15 cellular contexts compared by ENCODE assay signal in genomic region chr4:155676430-155676825, GRCh38. TPM values are rescaled to one million over a fixed set of nuclear protein-coding genes. Genes with fewer than 3 reads are reported as not detected.
DNase-seq lines count a peak whose midpoint lies in the region; ATAC-seq, FAIRE-seq and TF ChIP-seq lines count a peak whose summit lies in the region.
"Had no signal": no experiment of that assay in that cellular context is flagged by ENCODE, and none has a peak within 500 bp of the region (broad histone marks: within the 10 kb centered on the region; RNA-seq: fewer than 3 reads in every experiment).

No MANE protein-coding gene starts in this region.

- peaks cover 38% of the 10 kb centered on the region for H3K4me1 Mint-ChIP-seq in Caco-2 (ENCODE audit: low read depth, unreplicated experiment)
- peaks cover 13% of the 10 kb centered on the region for H3K4me1 Mint-ChIP-seq in progenitor cell of endocrine pancreas (ENCODE audit: low read depth)
- H3K4me1 Mint-ChIP-seq: CD4-positive, CD25-positive, alpha-beta regulatory T cell had no signal

- POLR2A ChIA-PET in Caco-2 (lab: Charles Lee) = no interaction called here

- H3K9me3 Mint-ChIP-seq in Caco-2 (ENCODE audit: unreplicated experiment) (peaks cover 18% of the 10 kb centered on the region), progenitor cell of endocrine pancreas (ENCODE audit: low read depth) (no peaks in the 10 kb centered on the region)
- H3K9me3 Mint-ChIP-seq: activated T-cell treated with anti-CD3 and anti-CD28 coated beads, Interleukin-2, amount 50 U/mL, for 4 hours; WTC11 had no signal

- CTCF ChIA-PET in Caco-2 (lab: Charles Lee) = no interaction called here

- WGBS in pancreas, 2 donors = 22 to 25% methylated on average over 4 of the region's 4 CpGs

- H3K36me3 ChIP-seq in Caco-2 (ENCODE audit: control insufficient read depth, insufficient read depth, low read length) (no peaks in the 10 kb centered on the region), Karpas-422 (ENCODE audit: insufficient read depth, low read length) (no peaks in the 10 kb centered on the region; the same call in 1 of the 2 replicates), pancreas (no peaks in the 10 kb centered on the region)

- ATAC-seq in pancreas (peak in 3 of 4 donors; percentile 34 to 68 (median 59)), HG02588 (IDR thresholded peaks at IDR 0.05; ENCODE audit: unreplicated experiment) (no peak)
- ATAC-seq: activated T-cell treated with anti-CD3 and anti-CD28 coated beads, Interleukin-2, amount 50 U/mL, for 4 hours; WTC11 had no signal

- H3K9ac ChIP-seq in Karpas-422 (ENCODE audit: low read length) = peak overlapping the region; percentile 60

- H3K27me3 Mint-ChIP-seq in Caco-2 (ENCODE audit: insufficient read depth, unreplicated experiment) (no peaks in the 10 kb centered on the region), progenitor cell of endocrine pancreas (no peaks in the 10 kb centered on the region)

- no peaks in the 10 kb centered on the region for H4K20me1 ChIP-seq in Karpas-422 (ENCODE audit: insufficient read depth, low read depth, low read length)

- no TSS peak for BruUV-seq in Caco-2 (replicated peaks; lab: Mats Ljungman, UMichigan)

- H3K4me1 ChIP-seq in Caco-2 = peaks cover 40% of the 10 kb centered on the region
- peaks cover 92% of the 10 kb centered on the region for H3K4me1 ChIP-seq in Karpas-422 (ENCODE audit: low read length)
- peaks cover 0 to 9% (median 1%) of the 10 kb centered on the region in 3 donors for H3K4me1 ChIP-seq in pancreas

- no peak overlapping the region for H3K4me3 Mint-ChIP-seq in Caco-2 (ENCODE audit: unreplicated experiment)
- no peak overlapping the region for H3K4me3 Mint-ChIP-seq in progenitor cell of endocrine pancreas (ENCODE audit: low read depth)
- H3K4me3 Mint-ChIP-seq: activated T-cell treated with anti-CD3 and anti-CD28 coated beads, Interleukin-2, amount 50 U/mL, for 4 hours; CD4-positive, CD25-positive, alpha-beta regulatory T cell; WTC11 had no signal

- H3K36me3 Mint-ChIP-seq in Caco-2 (ENCODE audit: insufficient read depth, unreplicated experiment) = no peaks in the 10 kb centered on the region
- H3K36me3 Mint-ChIP-seq in progenitor cell of endocrine pancreas (ENCODE audit: insufficient read depth) = no peaks in the 10 kb centered on the region
- H3K36me3 Mint-ChIP-seq: CD4-positive, CD25-positive, alpha-beta regulatory T cell; WTC11 had no signal

- no peak for DNase-seq in Caco-2
- DNase-seq in Karpas-422 = peak; percentile 75
- DNase-seq in epithelial cell of prostate (ENCODE audit: low read depth, low spot score) = no peak
- DNase-seq in pancreas = no peak
- DNase-seq in NCI-H2081 treated with DMSO at 0.1 percent for 48 hours (lab: John Stamatoyannopoulos, UW) = no peak
- DNase-seq in progenitor cell of endocrine pancreas (ENCODE audit: low spot score, unreplicated experiment) = no peak
- no peak for DNase-seq in COLO668 (lab: John Stamatoyannopoulos, UW; ENCODE audit: unreplicated experiment)
- DNase-seq: activated T-cell treated with anti-CD3 and anti-CD28 coated beads, Interleukin-2, amount 50 U/mL, for 4 hours; CD4-positive, CD25-positive, alpha-beta regulatory T cell; NCI-H2029 treated with DMSO at 0.1 percent for 48 hours; stimulated activated CD8-positive, alpha-beta memory T cell treated with anti-CD3 and anti-CD28 coated beads, Interleukin-4, amount 100 ng/mL, for 48 hours had no signal

- H3K4me3 ChIP-seq in Caco-2 (ENCODE audit: low read depth, low read length) (no peak overlapping the region), Karpas-422 (ENCODE audit: low read length) (peak overlapping the region; percentile 36), pancreas (no peak overlapping the region)
- H3K4me3 ChIP-seq: skin epidermis had no signal

- H3K4me2 ChIP-seq in Karpas-422 (ENCODE audit: low read depth, low read length, poor library complexity, severe bottlenecking) = peak overlapping the region; percentile 57

- H2AFZ ChIP-seq in Karpas-422 (ENCODE audit: low read length) = peak overlapping the region; percentile 22

- H3K9me2 ChIP-seq in Karpas-422 (replicated peaks; ENCODE audit: insufficient read depth, low read length) = no peaks in the 10 kb centered on the region

- H3K79me2 ChIP-seq in Karpas-422 (ENCODE audit: low read length) = no peaks in the 10 kb centered on the region

- intact Hi-C loops in Caco-2 (cut with micrococcal nuclease; ENCODE audit: unreplicated experiment) (loop anchor here (1.0 to 10.0 kb wide), 3 partner anchors 29 to 108 kb away; no protein-coding TSS in a partner anchor), pancreas (cut with DNase I) (no loop called here)

- peak overlapping the region; percentile 61 for H3K27ac Mint-ChIP-seq in Caco-2 (ENCODE audit: unreplicated experiment)
- H3K27ac Mint-ChIP-seq in progenitor cell of endocrine pancreas = no peak overlapping the region
- H3K27ac Mint-ChIP-seq: WTC11 had no signal

- FAIRE-seq in pancreas (lab: Jason Lieb, UNC) = no peak

- TF ChIP-seq CTCF in Caco-2 (IDR thresholded peaks at IDR 0.05; ENCODE audit: insufficient read depth in 1 of 2, low read depth in 1 of 2, low read length in 1 of 2, severe bottlenecking in 1 of 2, unreplicated experiment in 1 of 2) (no peak), pancreas (IDR thresholded peaks at IDR 0.05) (no peak), progenitor cell of endocrine pancreas (IDR thresholded peaks at IDR 0.05; ENCODE audit: unreplicated experiment) (no peak)

- H3K9me3 ChIP-seq in Caco-2 (no peaks in the 10 kb centered on the region), Karpas-422 (ENCODE audit: low read length) (no peaks in the 10 kb centered on the region), pancreas (no peaks in the 10 kb centered on the region)

- H3K27ac ChIP-seq in Karpas-422 (ENCODE audit: low read length) (peak overlapping the region; percentile 93), epithelial cell of prostate (peak overlapping the region; percentile 18), pancreas (peak overlapping the region in 2 of 4 donors; percentile 13 to 54)

- no peaks in the 10 kb centered on the region for H3K27me3 ChIP-seq in Caco-2 (replicated peaks; ENCODE audit: control insufficient read depth, insufficient read depth, low read length)
- no peaks in the 10 kb centered on the region for H3K27me3 ChIP-seq in Karpas-422 (ENCODE audit: low read length)
- no peaks in the 10 kb centered on the region for H3K27me3 ChIP-seq in pancreas

RNA-seq across cellular contexts. Expression of gene GUCY1A1, which starts 9.8 kb away (rescaled TPM):
- total RNA-seq in Caco-2 (2022) = not detected in 2 replicates
- 3.0 and 6.1 TPM in 2 replicates for total RNA-seq in Karpas-422 (2014; rRNA removed; shearing (Covaris generic); ENCODE audit: low replicate concordance)
- total RNA-seq in pancreas = 10 to 100 TPM in 5 of 6 donors, 1 to 10 TPM in 1; 9.6 to 26.4 (median 13.1) TPM
- polyA plus RNA-seq in pancreas = 1 to 10 TPM; 4.2 to 8.1 TPM
- total RNA-seq in progenitor cell of endocrine pancreas = 4.0 and 4.7 TPM in 2 replicates
- total RNA-seq: RPMI7951 had no signal
- polyA plus RNA-seq: CD4-positive, CD25-positive, alpha-beta regulatory T cell had no signal
